In the genomic region with DNA sequence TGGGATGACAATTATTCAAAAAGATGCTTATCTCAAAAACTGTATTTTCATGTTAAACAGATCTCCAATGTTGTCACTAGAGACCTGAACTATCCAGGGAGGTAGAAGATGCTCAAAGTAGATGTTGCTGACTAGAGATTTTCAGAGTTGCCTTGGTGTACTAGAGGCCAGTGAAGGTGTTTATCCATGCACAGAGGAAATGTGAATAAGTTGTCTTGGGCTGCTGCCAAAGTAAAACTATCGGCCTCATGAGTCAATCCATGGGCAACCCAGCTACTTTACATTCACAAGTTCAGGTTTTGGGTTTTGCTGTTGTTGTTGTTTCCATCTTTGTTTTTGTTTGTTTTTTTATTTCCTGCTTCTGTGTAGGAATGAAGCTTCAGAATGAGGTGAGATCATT, we compare ENCODE assay signal across 13 cellular contexts.
A peak's percentile ranks its signal among the peaks of the same experiment; 100 is the strongest.
DNase-seq lines count a peak whose midpoint lies in the region; ATAC-seq and TF ChIP-seq lines count a peak whose summit lies in the region.
"Had no signal": no experiment of that assay in that cellular context is flagged by ENCODE, and none has a peak within 500 bp of the region (broad histone marks: within the 10 kb centered on the region; RNA-seq: fewer than 3 reads in every experiment).

No MANE protein-coding gene starts in this region.

- no peak overlapping the region for H3K27ac Mint-ChIP-seq in HFFc6
- peak overlapping the region; percentile 1 for H3K27ac Mint-ChIP-seq in activated CD8-positive, alpha-beta T cell treated with anti-CD3 and anti-CD28 coated beads for 36 hours
- H3K27ac Mint-ChIP-seq in natural killer cell treated with Interleukin-12 subunit alpha and Interleukin-12 subunit beta and Interleukin-15 and Interleukin-18, amount 100 ng/mL, for 72 hours = no peak overlapping the region

- TF ChIP-seq CTCF in C4-2B (conservative IDR thresholded peaks at IDR 0.05) (no peak), HFFc6 (IDR thresholded peaks at IDR 0.05) (no peak)
- no peak for TF ChIP-seq CTCF in activated CD8-positive, alpha-beta T cell treated with anti-CD3 and anti-CD28 coated beads for 36 hours (IDR thresholded peaks at IDR 0.05)

- CTCF ChIA-PET in activated CD8-positive, alpha-beta T cell treated with anti-CD3 and anti-CD28 coated beads for 36 hours (lab: Charles Lee) = interaction anchor here (1.1 kb wide), 1 partner anchor 61 kb away, joined by 3 read pairs; no protein-coding TSS in a partner anchor

- POLR2A ChIA-PET in activated CD8-positive, alpha-beta T cell treated with anti-CD3 and anti-CD28 coated beads for 36 hours (lab: Charles Lee) = interaction anchor here (0.7 kb wide), 1 partner anchor 80 kb away, joined by 3 read pairs; no protein-coding TSS in a partner anchor

- peaks cover 11% of the 10 kb centered on the region for H3K27me3 Mint-ChIP-seq in HFFc6 (ENCODE audit: insufficient read depth)
- H3K27me3 Mint-ChIP-seq in activated CD8-positive, alpha-beta T cell treated with anti-CD3 and anti-CD28 coated beads for 36 hours = peaks cover 6% of the 10 kb centered on the region
- peaks cover 10 to 32% of the 10 kb centered on the region in 2 donors for H3K27me3 Mint-ChIP-seq in natural killer cell treated with Interleukin-12 subunit alpha and Interleukin-12 subunit beta and Interleukin-15 and Interleukin-18, amount 100 ng/mL, for 72 hours

- DNase-seq in HFFc6 (peak; percentile 33), glomerular endothelial cell (ENCODE audit: extremely low read depth, low read depth, low spot score) (peak; percentile 9), NCI-H128 (lab: John Stamatoyannopoulos, UW; ENCODE audit: unreplicated experiment) (no peak)
- DNase-seq in activated CD8-positive, alpha-beta T cell treated with anti-CD3 and anti-CD28 coated beads for 36 hours = no peak
- no peak for DNase-seq in natural killer cell treated with Interleukin-12 subunit alpha and Interleukin-12 subunit beta and Interleukin-15 and Interleukin-18, amount 100 ng/mL, for 72 hours (ENCODE audit: low spot score)
- no peak for DNase-seq in stimulated activated CD4-positive, alpha-beta T cell treated with anti-CD3 and anti-CD28 coated beads, Interleukin-15, amount 100 ng/mL, for 24 hours
- DNase-seq: activated CD8-positive, alpha-beta memory T cell treated with anti-CD3 and anti-CD28 coated beads, Interleukin-2, amount 50 U/mL, for 48 hours; NCI-H2029 treated with DMSO at 0.1 percent for 48 hours; nucleus accumbens; stimulated activated CD4-positive, alpha-beta T cell treated with anti-CD3 and anti-CD28 coated beads, Interleukin-4, amount 100 ng/mL, for 4 hours had no signal

- peaks cover 29% of the 10 kb centered on the region for H3K4me1 Mint-ChIP-seq in HFFc6 (ENCODE audit: low read depth)
- peaks cover 5% of the 10 kb centered on the region for H3K4me1 Mint-ChIP-seq in activated CD8-positive, alpha-beta T cell treated with anti-CD3 and anti-CD28 coated beads for 36 hours (ENCODE audit: low read depth)
- H3K4me1 Mint-ChIP-seq in natural killer cell treated with Interleukin-12 subunit alpha and Interleukin-12 subunit beta and Interleukin-15 and Interleukin-18, amount 100 ng/mL, for 72 hours (ENCODE audit: low read depth in 2 of 2) = no peaks in the 10 kb centered on the region

- intact Hi-C loops in activated CD8-positive, alpha-beta T cell treated with anti-CD3 and anti-CD28 coated beads for 36 hours (cut with micrococcal nuclease) = no loop called here

- no peaks in the 10 kb centered on the region for H3K9me3 Mint-ChIP-seq in HFFc6
- H3K9me3 Mint-ChIP-seq in activated CD8-positive, alpha-beta T cell treated with anti-CD3 and anti-CD28 coated beads for 36 hours = no peaks in the 10 kb centered on the region
- no peaks in the 10 kb centered on the region for H3K9me3 Mint-ChIP-seq in natural killer cell treated with Interleukin-12 subunit alpha and Interleukin-12 subunit beta and Interleukin-15 and Interleukin-18, amount 100 ng/mL, for 72 hours

- H3K4me3 Mint-ChIP-seq in HFFc6 = no peak overlapping the region
- no peak overlapping the region for H3K4me3 Mint-ChIP-seq in activated CD8-positive, alpha-beta T cell treated with anti-CD3 and anti-CD28 coated beads for 36 hours
- no peak overlapping the region for H3K4me3 Mint-ChIP-seq in natural killer cell treated with Interleukin-12 subunit alpha and Interleukin-12 subunit beta and Interleukin-15 and Interleukin-18, amount 100 ng/mL, for 72 hours

- ATAC-seq in activated CD8-positive, alpha-beta T cell treated with anti-CD3 and anti-CD28 coated beads for 36 hours = peak; percentile 27
- ATAC-seq in natural killer cell treated with Interleukin-12 subunit alpha and Interleukin-12 subunit beta and Interleukin-15 and Interleukin-18, amount 100 ng/mL, for 72 hours = no peak
- no peak for ATAC-seq in HG02981 (IDR thresholded peaks at IDR 0.05; ENCODE audit: unreplicated experiment)

- peak overlapping the region; percentile 24; the same call in 1 of the 2 replicates for H3K27ac ChIP-seq in C4-2B
- H3K27ac ChIP-seq: tibial nerve had no signal

- H3K36me3 Mint-ChIP-seq in HFFc6 (ENCODE audit: low read depth) = no peaks in the 10 kb centered on the region
- H3K36me3 Mint-ChIP-seq in activated CD8-positive, alpha-beta T cell treated with anti-CD3 and anti-CD28 coated beads for 36 hours (ENCODE audit: low read depth) = no peaks in the 10 kb centered on the region
- H3K36me3 Mint-ChIP-seq in natural killer cell treated with Interleukin-12 subunit alpha and Interleukin-12 subunit beta and Interleukin-15 and Interleukin-18, amount 100 ng/mL, for 72 hours = no peaks in the 10 kb centered on the region

Comparison
In these comparisons a context has a peak if more than half of its experiments do, and no peak if none do; other contexts are left out.
1. DNase-seq: peak in HFFc6 (single experiment) and glomerular endothelial cell (single experiment); none in activated CD8-positive, alpha-beta T cell treated with anti-CD3 and anti-CD28 coated beads for 36 hours (single experiment), natural killer cell treated with Interleukin-12 subunit alpha and Interleukin-12 subunit beta and Interleukin-15 and Interleukin-18, amount 100 ng/mL, for 72 hours (single experiment), NCI-H128 (single experiment) and stimulated activated CD4-positive, alpha-beta T cell treated with anti-CD3 and anti-CD28 coated beads, Interleukin-15, amount 100 ng/mL, for 24 hours (single experiment).